ENCODE assay signal across 27 cellular contexts in genomic region chr2:26668041-26668440, GRCh38. TPM values are rescaled to one million over a fixed set of nuclear protein-coding genes. Genes with fewer than 3 reads are reported as not detected.
A peak's percentile ranks its signal among the peaks of the same experiment; 100 is the strongest.
DNase-seq lines count a peak whose midpoint lies in the region; ATAC-seq and TF ChIP-seq lines count a peak whose summit lies in the region.
"Had no signal": no experiment of that assay in that cellular context is flagged by ENCODE, and none has a peak within 500 bp of the region (broad histone marks: within the 10 kb centered on the region; RNA-seq: fewer than 3 reads in every experiment).

No MANE protein-coding gene starts in this region.

- H3K36me3 Mint-ChIP-seq in activated CD8-positive, alpha-beta memory T cell treated with anti-CD3 and anti-CD28 coated beads, Interleukin-2, amount 10 ng/mL, durations not matched to agents 7 days and 5 days = no peaks in the 10 kb centered on the region

- no peak for TF ChIP-seq EP300 in sigmoid colon (IDR thresholded peaks at IDR 0.05)

- H3K27me3 ChIP-seq in sigmoid colon (no peaks in the 10 kb centered on the region), foreskin keratinocyte (peaks cover 58% of the 10 kb centered on the region)

- intact Hi-C loops in sigmoid colon (cut with DNase I) = no loop called here

- H3K27ac ChIP-seq in coronary artery = no peak overlapping the region
- H3K27ac ChIP-seq in sigmoid colon = no peak overlapping the region
- no peak overlapping the region for H3K27ac ChIP-seq in foreskin keratinocyte
- H3K27ac ChIP-seq: GM23248, PC-9 had no signal

- peak; percentile 21 for DNase-seq in activated CD8-positive, alpha-beta memory T cell treated with anti-CD3 and anti-CD28 coated beads, Interleukin-2, amount 10 ng/mL, durations not matched to agents 7 days and 5 days
- DNase-seq in activated CD8-positive, alpha-beta memory T cell treated with anti-CD3 and anti-CD28 coated beads, Interleukin-2, amount 50 U/mL, for 48 hours = no peak
- DNase-seq in coronary artery (ENCODE audit: low spot score) = peak; percentile 26
- DNase-seq in kidney glomerular epithelial cell (lab: John Stamatoyannopoulos, UW) = peak; percentile 23
- peak; percentile 28 for DNase-seq in sigmoid colon
- no peak for DNase-seq in foreskin keratinocyte
- no peak for DNase-seq in activated CD4-positive, alpha-beta T cell treated with anti-CD3 and anti-CD28 coated beads for 48 hours
- DNase-seq in superior temporal gyrus (ENCODE audit: extremely low spot score) = no peak
- DNase-seq: 8988T, ACHN, Calu3, GM23248, H7, IMR-90, KG1, NCI-H1048, NCI-H1417 treated with DMSO at 0.1 percent for 48 hours, NCI-H1694 treated with DMSO at 0.1 percent for 48 hours, NCI-H2081, NCI-H2227 treated with DMSO at 0.1 percent for 48 hours, NCI-H526 treated with DMSO at 0.1 percent for 48 hours, PC-9, RPMI8226, SHP77 had no signal

- ATAC-seq in activated CD8-positive, alpha-beta memory T cell treated with anti-CD3 and anti-CD28 coated beads, Interleukin-2, amount 10 ng/mL, durations not matched to agents 7 days and 5 days = no peak
- no peak for ATAC-seq in foreskin keratinocyte

- no peaks in the 10 kb centered on the region for H3K9me3 Mint-ChIP-seq in activated CD8-positive, alpha-beta memory T cell treated with anti-CD3 and anti-CD28 coated beads, Interleukin-2, amount 10 ng/mL, durations not matched to agents 7 days and 5 days (ENCODE audit: low read depth)

- H3K9me3 ChIP-seq in sigmoid colon = peaks cover 0 to 3% (median 0%) of the 10 kb centered on the region in 4 donors

- peaks cover 6% of the 10 kb centered on the region for H3K4me1 Mint-ChIP-seq in activated CD8-positive, alpha-beta memory T cell treated with anti-CD3 and anti-CD28 coated beads, Interleukin-2, amount 10 ng/mL, durations not matched to agents 7 days and 5 days

- WGBS in sigmoid colon, 2 donors = 91 to 93% methylated on average over 4 of the region's 4 CpGs

- no peak for TF ChIP-seq POLR2A in sigmoid colon (IDR thresholded peaks at IDR 0.05)

- no peaks in the 10 kb centered on the region for H3K36me3 ChIP-seq in sigmoid colon

- H3K4me3 Mint-ChIP-seq in activated CD8-positive, alpha-beta memory T cell treated with anti-CD3 and anti-CD28 coated beads, Interleukin-2, amount 10 ng/mL, durations not matched to agents 7 days and 5 days = no peak overlapping the region

- TF ChIP-seq CTCF in coronary artery (IDR thresholded peaks at IDR 0.05) (no peak), sigmoid colon (IDR thresholded peaks at IDR 0.05) (no peak), foreskin keratinocyte (conservative IDR thresholded peaks at IDR 0.05) (no peak)

- no peak overlapping the region for H3K27ac Mint-ChIP-seq in activated CD8-positive, alpha-beta memory T cell treated with anti-CD3 and anti-CD28 coated beads, Interleukin-2, amount 10 ng/mL, durations not matched to agents 7 days and 5 days

- H3K4me1 ChIP-seq in sigmoid colon (no peaks in the 10 kb centered on the region), foreskin keratinocyte (no peaks in the 10 kb centered on the region)

- CTCF ChIA-PET in activated CD8-positive, alpha-beta memory T cell treated with anti-CD3 and anti-CD28 coated beads, Interleukin-2, amount 10 ng/mL, durations not matched to agents 7 days and 5 days (lab: Charles Lee) = interaction anchor here (0.6 kb wide), 1 partner anchor 269 kb away, joined by 3 read pairs; no protein-coding TSS in a partner anchor

- H3K27me3 Mint-ChIP-seq in activated CD8-positive, alpha-beta memory T cell treated with anti-CD3 and anti-CD28 coated beads, Interleukin-2, amount 10 ng/mL, durations not matched to agents 7 days and 5 days = peaks cover 57% of the 10 kb centered on the region

- no peak overlapping the region for H3K4me3 ChIP-seq in coronary artery
- no peak overlapping the region for H3K4me3 ChIP-seq in sigmoid colon
- H3K4me3 ChIP-seq: GM23248, PC-9 had no signal

RNA-seq across cellular contexts. Expression of gene KCNK3, which starts 24.5 kb away (rescaled TPM):
- total RNA-seq in activated CD8-positive, alpha-beta memory T cell treated with anti-CD3 and anti-CD28 coated beads, Interleukin-2, amount 10 ng/mL, durations not matched to agents 7 days and 5 days = not detected
- total RNA-seq in sigmoid colon = 10 to 100 TPM in 1 of 4 donors, 1 to 10 TPM in 3; 2.9 to 12.2 (median 6.1) TPM
- polyA plus RNA-seq in sigmoid colon = 1 to 10 TPM in 1 of 3 donors, under 1 TPM in 2; under 0.01 to 2.3 (median 0.23) TPM
- total RNA-seq in foreskin keratinocyte = not detected in 2 replicates
- polyA plus RNA-seq in foreskin keratinocyte = not detected in 2 replicates
- total RNA-seq: Calu3, GM23248, PC-9, SK-MEL-5 had no signal
- polyA plus RNA-seq: GM23248 had no signal

RNA-seq across cellular contexts. Expression of gene CIB4, which starts 26.9 kb away (rescaled TPM):
- not detected for total RNA-seq in activated CD8-positive, alpha-beta memory T cell treated with anti-CD3 and anti-CD28 coated beads, Interleukin-2, amount 10 ng/mL, durations not matched to agents 7 days and 5 days
- total RNA-seq in sigmoid colon (not detected), foreskin keratinocyte (not detected in 2 replicates)
- polyA plus RNA-seq in sigmoid colon (not detected), foreskin keratinocyte (not detected in 2 replicates)
- total RNA-seq: Calu3, GM23248, H7, IMR-90, NCI-H460, PC-9, SK-MEL-5 had no signal
- polyA plus RNA-seq: BJ, GM23248, IMR-90 had no signal

Comparison
In these comparisons a context has a peak if more than half of its experiments do, and no peak if none do; other contexts are left out.
1. DNase-seq: peak in activated CD8-positive, alpha-beta memory T cell treated with anti-CD3 and anti-CD28 coated beads, Interleukin-2, amount 10 ng/mL, durations not matched to agents 7 days and 5 days (single experiment), coronary artery (single experiment), kidney glomerular epithelial cell (single experiment) and sigmoid colon (single experiment); none in activated CD8-positive, alpha-beta memory T cell treated with anti-CD3 and anti-CD28 coated beads, Interleukin-2, amount 50 U/mL, for 48 hours (single experiment), foreskin keratinocyte (0 of 2), activated CD4-positive, alpha-beta T cell treated with anti-CD3 and anti-CD28 coated beads for 48 hours (single experiment) and superior temporal gyrus (single experiment).